ENCODE assay signal across 8 cellular contexts in genomic region chr7:106425017-106425719, GRCh38.
DNase-seq lines count a peak whose midpoint lies in the region; ATAC-seq and TF ChIP-seq lines count a peak whose summit lies in the region.

No MANE protein-coding gene starts in this region.

- peak; percentile 93 for ATAC-seq in GM18502 (IDR thresholded peaks at IDR 0.05; ENCODE audit: poor library complexity, unreplicated experiment)
- ATAC-seq in HG02588 (IDR thresholded peaks at IDR 0.05; ENCODE audit: unreplicated experiment) = peak; percentile 84

- H3K27me3 ChIP-seq in fibroblast of lung (ENCODE audit: control insufficient read depth, insufficient read depth, low read length) (no peaks in the 10 kb centered on the region), vagina (no peaks in the 10 kb centered on the region)

- H3K36me3 ChIP-seq in fibroblast of lung (ENCODE audit: control insufficient read depth, insufficient read depth, low read length) (no peaks in the 10 kb centered on the region), vagina (no peaks in the 10 kb centered on the region)

- H3K4me2 ChIP-seq in fibroblast of lung (ENCODE audit: extremely low read depth, insufficient read depth, low read length) = peak overlapping the region; percentile 86

- H3K4me3 ChIP-seq in fibroblast of lung (replicated peaks in 1 of 4; ENCODE audit: control extremely low read depth in 1 of 4, insufficient read depth in 1 of 4, low read depth in 3 of 4, low read length in 4 of 4) (peak overlapping the region in 1 of 4 experiments; percentile 15), vagina (no peak overlapping the region)

- TF ChIP-seq POLR2A in vagina (IDR thresholded peaks at IDR 0.05) = no peak

- H3K79me2 ChIP-seq in fibroblast of lung (ENCODE audit: control insufficient read depth, insufficient read depth, low read length) = no peaks in the 10 kb centered on the region

- H4K20me1 ChIP-seq in fibroblast of lung (ENCODE audit: control insufficient read depth, extremely low read depth, insufficient read depth, low read length) = no peaks in the 10 kb centered on the region

- TF ChIP-seq CTCF in fibroblast of lung (conservative IDR thresholded peaks at IDR 0.05 in 1 of 2, IDR thresholded peaks at IDR 0.05 in 1 of 2; ENCODE audit: low read depth in 1 of 2, low read length in 2 of 2) (no peak), vagina (IDR thresholded peaks at IDR 0.05) (no peak)

- peaks cover 23% of the 10 kb centered on the region for H3K4me1 ChIP-seq in fibroblast of lung (ENCODE audit: control insufficient read depth, extremely low read depth, insufficient read depth, low read length)
- H3K4me1 ChIP-seq in vagina = peaks cover 41% of the 10 kb centered on the region

- peak overlapping the region; percentile 89 for H3K27ac ChIP-seq in fibroblast of lung (ENCODE audit: insufficient read depth, low read length)
- peak overlapping the region; percentile 66 for H3K27ac ChIP-seq in vagina

- H3K9me3 ChIP-seq in fibroblast of lung (ENCODE audit: control insufficient read depth, insufficient read depth, low read depth, low read length) (no peaks in the 10 kb centered on the region), vagina (no peaks in the 10 kb centered on the region)

- peak overlapping the region; percentile 57 for H3K9ac ChIP-seq in fibroblast of lung (ENCODE audit: insufficient read depth, low read length)

- no peak overlapping the region for H2AFZ ChIP-seq in fibroblast of lung (ENCODE audit: low read length)

- intact Hi-C loops in posterior vena cava (cut with DNase I) = no loop called here
- intact Hi-C loops in vagina (cut with DNase I) = loop anchor here (10.0 kb wide), 1 partner anchor 80 kb away; no protein-coding TSS in a partner anchor

- DNase-seq in NCI-H187 treated with DMSO at 0.1 percent for 48 hours (lab: John Stamatoyannopoulos, UW) (peak; percentile 54), fibroblast of lung (ENCODE audit: low read depth in 2 of 2) (peak; percentile 99 to 100), posterior vena cava (ENCODE audit: low spot score) (peak; percentile 90), vagina (ENCODE audit: extremely low spot score in 2 of 2) (peak in 1 of 2 donors; percentile 99), NCI-H748 (lab: John Stamatoyannopoulos, UW; ENCODE audit: unreplicated experiment) (no peak)
- peak; percentile 84 for DNase-seq in activated CD8-positive, alpha-beta memory T cell treated with anti-CD3 and anti-CD28 coated beads for 24 hours
